Comparison of ENCODE assay signal across 1 cellular context in genomic region chr1:53334312-53334711, GRCh38.
TF ChIP-seq lines count a peak whose summit lies in the region.

No MANE protein-coding gene starts in this region.

TF ChIP-seq in SK-N-SH, 30 proteins besides CTCF, POLR2A, EP300 and RAD21 (continued from another document):
- TF ChIP-seq MAX (IDR thresholded peaks at IDR 0.05; ENCODE audit: low read depth) (no peak), CHD2 (IDR thresholded peaks at IDR 0.05; ENCODE audit: low read length, partially characterized antibody) (no peak), SMC3 (IDR thresholded peaks at IDR 0.05; ENCODE audit: low read depth, low read length) (no peak), GATA2 (CRISPR knock-in tag; IDR thresholded peaks at IDR 0.05) (no peak), POLR2AphosphoS5 (IDR thresholded peaks at IDR 0.05; ENCODE audit: low read depth, low read length) (no peak), FOXM1 (IDR thresholded peaks at IDR 0.05; ENCODE audit: low read depth) (no peak), REST (IDR thresholded peaks at IDR 0.05; ENCODE audit: low read depth, low read length) (no peak), RCOR1 (IDR thresholded peaks at IDR 0.05; ENCODE audit: low read length) (no peak), YY1 (IDR thresholded peaks at IDR 0.05; ENCODE audit: low read depth) (no peak), PBX3 (IDR thresholded peaks at IDR 0.05) (no peak), RXRA (IDR thresholded peaks at IDR 0.05; ENCODE audit: borderline replicate concordance, low read depth) (no peak), USF2 (IDR thresholded peaks at IDR 0.05; ENCODE audit: borderline replicate concordance, low read depth, low read length) (no peak), NFIC (IDR thresholded peaks at IDR 0.05; ENCODE audit: borderline replicate concordance) (no peak), JUND (IDR thresholded peaks at IDR 0.05) (no peak)
